Comparison of ENCODE assay signal across 8 cellular contexts in the genomic region with DNA sequence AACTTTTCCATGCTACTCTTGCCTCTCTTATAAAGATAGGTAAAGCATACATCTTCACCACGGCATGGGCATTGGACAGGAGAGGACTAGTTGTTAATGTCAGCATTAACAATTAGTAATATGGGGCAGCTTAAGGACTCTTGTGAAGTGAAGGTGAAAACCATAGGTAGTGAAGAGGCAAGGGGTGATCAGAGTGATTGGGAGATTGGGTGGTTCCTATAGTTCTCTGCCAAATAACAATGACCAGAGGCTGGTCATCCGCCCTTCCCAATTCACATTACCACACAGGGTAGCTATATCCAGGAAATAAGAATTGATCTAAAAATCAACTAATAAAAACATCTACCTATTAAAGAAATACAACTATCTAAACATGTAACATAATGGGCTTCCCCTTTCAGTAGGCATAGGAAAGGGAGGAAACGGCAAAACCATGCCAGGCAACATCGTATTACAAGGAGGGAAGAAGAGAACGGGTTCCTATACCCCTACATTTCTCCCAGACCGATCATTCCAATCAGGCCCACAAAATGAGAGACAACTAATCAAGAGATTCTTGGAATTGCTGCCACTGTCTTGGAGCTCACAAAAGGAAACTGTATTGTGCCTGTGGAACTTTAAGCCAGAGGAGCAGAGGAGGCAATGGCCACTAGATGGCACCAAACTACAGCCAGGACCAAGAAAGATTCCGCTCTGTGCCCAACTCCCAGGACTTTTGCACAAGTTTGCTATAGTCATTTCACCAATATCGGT.
DNase-seq lines count a peak whose midpoint lies in the region; ATAC-seq and TF ChIP-seq lines count a peak whose summit lies in the region.

No MANE protein-coding gene starts in this region.

- H3K79me2 ChIP-seq in Karpas-422 (ENCODE audit: low read length) (no peaks in the 10 kb centered on the region), trophoblast cell (ENCODE audit: control insufficient read depth, insufficient read depth, low read length, poor library complexity) (no peaks in the 10 kb centered on the region)

- H3K18ac ChIP-seq in trophoblast cell (ENCODE audit: low read length) = no peak overlapping the region

- H3K9ac ChIP-seq in Karpas-422 (ENCODE audit: low read length) (peak overlapping the region; percentile 64), trophoblast cell (ENCODE audit: low read length) (no peak overlapping the region)

- H4K20me1 ChIP-seq in Karpas-422 (ENCODE audit: insufficient read depth, low read depth, low read length) = no peaks in the 10 kb centered on the region

- peak overlapping the region; percentile 62 for H3K4me2 ChIP-seq in Karpas-422 (ENCODE audit: low read depth, low read length, poor library complexity, severe bottlenecking)
- H3K4me2 ChIP-seq in trophoblast cell (ENCODE audit: low read length) = no peak overlapping the region

- TF ChIP-seq POLR2A in gastroesophageal sphincter (IDR thresholded peaks at IDR 0.05) (no peak), upper lobe of left lung (IDR thresholded peaks at IDR 0.05) (no peak)

- H3K4me3 ChIP-seq in Karpas-422 (ENCODE audit: low read length) (peak overlapping the region; percentile 58), gastroesophageal sphincter (no peak overlapping the region), trophoblast cell (ENCODE audit: low read depth, low read length) (no peak overlapping the region), upper lobe of left lung (peak overlapping the region in 2 of 4 donors; percentile 19 to 23)

- H2AFZ ChIP-seq in Karpas-422 (ENCODE audit: low read length) (0 out of 2 replicates have a peak overlapping the region, but pooled peaks have one; percentile 68), trophoblast cell (ENCODE audit: insufficient read depth, low read length, poor library complexity) (no peak overlapping the region)

- peak overlapping the region; percentile 58 for H3K23ac ChIP-seq in trophoblast cell (ENCODE audit: low read length)

- in situ Hi-C loops in G401 (cut with HindIII; ENCODE audit: low sequenced_read_pairs) = no loop called here

- peaks cover 16% of the 10 kb centered on the region for H3K4me1 ChIP-seq in Karpas-422 (ENCODE audit: low read length)
- H3K4me1 ChIP-seq in gastroesophageal sphincter = peaks cover 0 to 26% (median 3%) of the 10 kb centered on the region in 3 donors
- no peaks in the 10 kb centered on the region for H3K4me1 ChIP-seq in trophoblast cell (ENCODE audit: control insufficient read depth in 1 of 2, insufficient read depth in 2 of 2, low read length in 2 of 2)
- H3K4me1 ChIP-seq in upper lobe of left lung = peaks cover 0 to 9% (median 7%) of the 10 kb centered on the region in 4 donors

- WGBS in gastroesophageal sphincter (ENCODE audit: low coverage in 1 of 2), 2 donors = 43 to 44% methylated on average over 8 of the region's 8 CpGs
- WGBS in trophoblast cell (ENCODE audit: extremely low coverage, insufficient coverage, insufficient read length) = no CpG with 5 or more reads among the region's 8 CpGs
- 34 to 40% methylated on average over 8 of the region's 8 CpGs for WGBS in upper lobe of left lung, 2 donors

- no peak overlapping the region for H3K14ac ChIP-seq in trophoblast cell (ENCODE audit: low read length)

- no peak overlapping the region for H2AK5ac ChIP-seq in trophoblast cell (ENCODE audit: low read length)

- no peak overlapping the region for H4K91ac ChIP-seq in trophoblast cell (ENCODE audit: low read depth, low read length)

- TF ChIP-seq CTCF in gastroesophageal sphincter (IDR thresholded peaks at IDR 0.05) = peak; percentile 72 to 93 (median 82)
- peak; percentile 56 to 87 (median 75) for TF ChIP-seq CTCF in upper lobe of left lung (IDR thresholded peaks at IDR 0.05)

- H3K9me3 ChIP-seq in Karpas-422 (ENCODE audit: low read length) (no peaks in the 10 kb centered on the region), gastroesophageal sphincter (no peaks in the 10 kb centered on the region), trophoblast cell (ENCODE audit: insufficient read depth, low read depth, low read length) (no peaks in the 10 kb centered on the region), upper lobe of left lung (no peaks in the 10 kb centered on the region)

- H2BK120ac ChIP-seq in trophoblast cell (ENCODE audit: insufficient read depth, low read length, poor library complexity) = no peak overlapping the region

- H3K27ac ChIP-seq in Karpas-422 (ENCODE audit: low read length) (no peak overlapping the region), gastroesophageal sphincter (no peak overlapping the region), trophoblast cell (ENCODE audit: low read depth, low read length) (no peak overlapping the region), upper lobe of left lung (no peak overlapping the region)

- DNase-seq in G401 (ENCODE audit: low spot score) (peak; percentile 82), Karpas-422 (peak; percentile 88), SHP77 treated with DMSO at 0.1 percent for 48 hours (lab: John Stamatoyannopoulos, UW) (peak; percentile 64), trophoblast cell (peak; percentile 74 to 85), upper lobe of left lung (peak in 1 of 2 donors; percentile 72)
- peak; percentile 47 for DNase-seq in activated gamma-delta T cell treated with anti-CD3 and anti-CD28 coated beads, Interleukin-2, amount 50 U/mL, for 16 hours (ENCODE audit: low read depth)

- H3K36me3 ChIP-seq in Karpas-422 (ENCODE audit: insufficient read depth, low read length) (no peaks in the 10 kb centered on the region), gastroesophageal sphincter (no peaks in the 10 kb centered on the region), trophoblast cell (ENCODE audit: control insufficient read depth in 1 of 2, insufficient read depth in 2 of 2, low read length in 2 of 2) (no peaks in the 10 kb centered on the region), upper lobe of left lung (no peaks in the 10 kb centered on the region)

- ATAC-seq in GM21723 (IDR thresholded peaks at IDR 0.05; ENCODE audit: unreplicated experiment) = peak; percentile 98
- peak; percentile 80 for ATAC-seq in gastroesophageal sphincter
- peak; percentile 77 to 95 for ATAC-seq in upper lobe of left lung (ENCODE audit: low FRiP score in 2 of 2)

- no peak overlapping the region for H4K12ac ChIP-seq in trophoblast cell (ENCODE audit: low read depth, low read length)

- no peak overlapping the region for H4K8ac ChIP-seq in trophoblast cell (ENCODE audit: low read depth, low read length)

- TF ChIP-seq EP300 in gastroesophageal sphincter (IDR thresholded peaks at IDR 0.05) (no peak), upper lobe of left lung (IDR thresholded peaks at IDR 0.05) (no peak)

- H3K9me2 ChIP-seq in Karpas-422 (replicated peaks; ENCODE audit: insufficient read depth, low read length) = no peaks in the 10 kb centered on the region

- H3K4ac ChIP-seq in trophoblast cell (ENCODE audit: low read depth, low read length) = no peak overlapping the region

- H3K27me3 ChIP-seq in Karpas-422 (ENCODE audit: low read length) (no peaks in the 10 kb centered on the region), gastroesophageal sphincter (no peaks in the 10 kb centered on the region), trophoblast cell (ENCODE audit: insufficient read depth, low read length) (no peaks in the 10 kb centered on the region), upper lobe of left lung (no peaks in the 10 kb centered on the region)

- no peak overlapping the region for H2BK5ac ChIP-seq in trophoblast cell (ENCODE audit: low read depth, low read length, poor library complexity)

- no peaks in the 10 kb centered on the region for H3K79me1 ChIP-seq in trophoblast cell (ENCODE audit: low read length)

- no peak overlapping the region for H2BK12ac ChIP-seq in trophoblast cell (ENCODE audit: low read length)
